ENCODE assay signal across 15 cellular contexts in genomic region chr1:81477704-81478103, GRCh38.
DNase-seq lines count a peak whose midpoint lies in the region; TF ChIP-seq lines count a peak whose summit lies in the region.
"Had no signal": no experiment of that assay in that cellular context is flagged by ENCODE, and none has a peak within 500 bp of the region (broad histone marks: within the 10 kb centered on the region; RNA-seq: fewer than 3 reads in every experiment).

No MANE protein-coding gene starts in this region.

- H3K4me1 ChIP-seq in PC-9 (replicated peaks; ENCODE audit: insufficient read depth) (no peaks in the 10 kb centered on the region), sigmoid colon (no peaks in the 10 kb centered on the region)

- no peaks in the 10 kb centered on the region for H3K36me3 Mint-ChIP-seq in nephron progenitor cell (ENCODE audit: low read depth)

- intact Hi-C loops in PC-9 (cut with micrococcal nuclease; ENCODE audit: unreplicated experiment) (no loop called here), sigmoid colon (cut with DNase I) (no loop called here)

- H3K79me2 ChIP-seq in PC-9 (ENCODE audit: low read depth) = no peaks in the 10 kb centered on the region

- H3K36me3 ChIP-seq in PC-9 (ENCODE audit: low read depth) = no peaks in the 10 kb centered on the region
- no peaks in the 10 kb centered on the region for H3K36me3 ChIP-seq in sigmoid colon

- H2AFZ ChIP-seq in PC-9 = 0 out of 2 replicates have a peak overlapping the region, but pooled peaks have one; percentile 34

- BruUV-seq in PC-9 (replicated peaks; lab: Mats Ljungman, UMichigan) = no TSS peak

- TF ChIP-seq CTCF in PC-9 (conservative IDR thresholded peaks at IDR 0.05) (no peak), nephron progenitor cell (IDR thresholded peaks at IDR 0.05) (no peak), sigmoid colon (IDR thresholded peaks at IDR 0.05) (no peak)

- peaks cover 33% of the 10 kb centered on the region for H3K4me1 Mint-ChIP-seq in nephron progenitor cell

- 36 to 50% methylated on average over 5 of the region's 5 CpGs for WGBS in sigmoid colon, 2 donors

- H3K4me2 ChIP-seq in PC-9 = no peak overlapping the region

- POLR2A ChIA-PET in PC-9 (lab: Charles Lee; ENCODE audit: unreplicated experiment) = no interaction called here

- H3K9me3 ChIP-seq in PC-9 (ENCODE audit: insufficient read depth, low read depth) = no peaks in the 10 kb centered on the region
- H3K9me3 ChIP-seq in sigmoid colon = no peaks in the 10 kb centered on the region

- DNase-seq in AG08395 (ENCODE audit: low spot score) (peak; percentile 13), PC-9 (no peak), fibroblast of peridontal ligament (ENCODE audit: extremely low read depth) (peak; percentile 15), nephron progenitor cell (no peak), HT-29 (ENCODE audit: low spot score) (no peak), sigmoid colon (no peak), NCI-H1048 (lab: John Stamatoyannopoulos, UW) (no peak)
- DNase-seq in stimulated activated CD4-positive, alpha-beta T cell treated with anti-CD3 and anti-CD28 coated beads, Interleukin-15, amount 100 ng/mL, for 24 hours = no peak
- DNase-seq: activated CD8-positive, alpha-beta memory T cell treated with anti-CD3 and anti-CD28 coated beads for 24 hours; activated gamma-delta T cell; effector CD8-positive, alpha-beta T cell; kidney; stimulated activated CD4-positive, alpha-beta T cell treated with anti-CD3 and anti-CD28 coated beads, Interleukin-2, amount 100 ng/mL, for 48 hours; SW 1271 had no signal

- no peaks in the 10 kb centered on the region for H3K9me3 Mint-ChIP-seq in nephron progenitor cell
- H3K9me3 Mint-ChIP-seq: IgD-negative memory B cell had no signal

- no peaks in the 10 kb centered on the region for H4K20me1 ChIP-seq in PC-9 (ENCODE audit: insufficient read depth)

- H3K4me3 ChIP-seq in PC-9 (no peak overlapping the region), sigmoid colon (no peak overlapping the region)

- TF ChIP-seq EP300 in sigmoid colon (IDR thresholded peaks at IDR 0.05) = no peak

- no peaks in the 10 kb centered on the region for H3K27me3 Mint-ChIP-seq in nephron progenitor cell (ENCODE audit: low read depth, poor library complexity)

- no peak overlapping the region for H3K4me3 Mint-ChIP-seq in nephron progenitor cell
- H3K4me3 Mint-ChIP-seq: IgD-negative memory B cell had no signal

- H3K27ac ChIP-seq in PC-9 = no peak overlapping the region
- H3K27ac ChIP-seq in sigmoid colon = peak overlapping the region in 1 of 4 donors; percentile 50

- no peaks in the 10 kb centered on the region for H3K27me3 ChIP-seq in PC-9 (ENCODE audit: insufficient read depth, low read depth)
- H3K27me3 ChIP-seq in sigmoid colon = no peaks in the 10 kb centered on the region

- no peaks in the 10 kb centered on the region for H3K9me2 ChIP-seq in PC-9 (ENCODE audit: insufficient read depth)

- TF ChIP-seq POLR2A in sigmoid colon (IDR thresholded peaks at IDR 0.05) = no peak

- CTCF ChIA-PET in PC-9 (lab: Charles Lee) = no interaction called here

- H3F3A ChIP-seq in PC-9 (ENCODE audit: insufficient read depth, low read depth) = no peaks in the 10 kb centered on the region

- peak overlapping the region; percentile 58 for H3K27ac Mint-ChIP-seq in nephron progenitor cell

Comparison
In these comparisons a context has a peak if more than half of its experiments do, and no peak if none do; other contexts are left out.
1. DNase-seq: peak in AG08395 (single experiment) and fibroblast of peridontal ligament (single experiment); none in PC-9 (0 of 2), nephron progenitor cell (single experiment), HT-29 (single experiment), stimulated activated CD4-positive, alpha-beta T cell treated with anti-CD3 and anti-CD28 coated beads, Interleukin-15, amount 100 ng/mL, for 24 hours (single experiment), sigmoid colon (single experiment) and NCI-H1048 (single experiment).